ENCODE assay signal across 1 cellular context in the genomic region with DNA sequence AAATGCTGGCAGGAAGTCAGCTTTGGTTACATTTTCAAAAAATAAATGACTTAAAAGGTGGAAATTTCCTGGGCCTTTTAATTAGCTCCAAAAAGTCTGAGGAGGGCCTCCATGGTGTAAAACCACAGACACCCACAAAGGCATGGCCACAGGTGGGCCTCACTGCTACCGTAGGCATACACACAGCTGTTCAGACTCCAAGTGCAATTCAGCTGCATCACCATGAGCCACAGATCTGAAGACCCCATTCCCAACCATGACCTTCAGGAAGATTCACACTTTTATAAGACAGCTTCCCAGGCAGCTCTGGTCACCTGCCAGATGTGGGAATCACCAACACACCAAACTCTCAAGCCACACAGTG.
TF ChIP-seq lines count a peak whose summit lies in the region.

No MANE protein-coding gene starts in this region.

TF ChIP-seq in H1, 55 proteins besides CTCF, POLR2A, EP300 and RAD21:
- TF ChIP-seq TEAD4 (IDR thresholded peaks at IDR 0.05; ENCODE audit: low read depth, low read length) (no peak), CTBP2 (IDR thresholded peaks at IDR 0.05; ENCODE audit: borderline replicate concordance, insufficient read depth, insufficient read length, low read length) (no peak), NRF1 (IDR thresholded peaks at IDR 0.05; ENCODE audit: low read depth, low read length) (no peak), ASH2L (IDR thresholded peaks at IDR 0.05; ENCODE audit: low read length) (no peak), TAF7 (optimal IDR thresholded peaks at IDR 0.05; ENCODE audit: borderline replicate concordance, low read depth, low read length) (no peak), KDM1A (IDR thresholded peaks at IDR 0.05; ENCODE audit: borderline replicate concordance, low read length) (no peak), GTF2F1 (IDR thresholded peaks at IDR 0.05; ENCODE audit: borderline replicate concordance, low read depth, low read length) (no peak), HDAC6 (IDR thresholded peaks at IDR 0.05; ENCODE audit: low read depth, low read length) (no peak), CEBPB (IDR thresholded peaks at IDR 0.05; ENCODE audit: low read depth, low read length) (no peak), RBBP5 (IDR thresholded peaks at IDR 0.05; ENCODE audit: borderline replicate concordance, low read depth, low read length) (no peak), HDAC2 (IDR thresholded peaks at IDR 0.05; ENCODE audit: borderline replicate concordance in 1 of 2, low read depth in 2 of 2, low read length in 2 of 2) (no peak), YY1 (IDR thresholded peaks at IDR 0.05; ENCODE audit: low read depth, low read length) (no peak), TBP (IDR thresholded peaks at IDR 0.05; ENCODE audit: low read depth, low read length) (no peak), CBX8 (IDR thresholded peaks at IDR 0.05; ENCODE audit: borderline replicate concordance, low read depth, low read length) (no peak), CHD1 (IDR thresholded peaks at IDR 0.05; ENCODE audit: low read depth, low read length) (no peak), GABPA (IDR thresholded peaks at IDR 0.05; ENCODE audit: borderline replicate concordance, insufficient read depth, low read length) (no peak), NANOG (IDR thresholded peaks at IDR 0.05; ENCODE audit: insufficient read depth, low read depth, low read length, poor library complexity, severe bottlenecking) (no peak)
- TF ChIP-seq, protein P1, sequence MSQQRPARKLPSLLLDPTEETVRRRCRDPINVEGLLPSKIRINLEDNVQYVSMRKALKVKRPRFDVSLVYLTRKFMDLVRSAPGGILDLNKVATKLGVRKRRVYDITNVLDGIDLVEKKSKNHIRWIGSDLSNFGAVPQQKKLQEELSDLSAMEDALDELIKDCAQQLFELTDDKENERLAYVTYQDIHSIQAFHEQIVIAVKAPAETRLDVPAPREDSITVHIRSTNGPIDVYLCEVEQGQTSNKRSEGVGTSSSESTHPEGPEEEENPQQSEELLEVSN (IDR thresholded peaks at IDR 0.05) = no peak
